Comparison of ENCODE assay signal across 1 cellular context in genomic region chr10:80205478-80206276, GRCh38.
A peak's percentile ranks its signal among the peaks of the same experiment; 100 is the strongest.
TF ChIP-seq lines count a peak whose summit lies in the region.

Gene ANXA11 (minus strand): TSS chr10:80205537. CDS start chr10:80172861, 32,676 bp downstream.

TF ChIP-seq in HepG2, 621 proteins besides CTCF, POLR2A, EP300 and RAD21 (continued from another document and continues in another):
- TF ChIP-seq HOXA3 (CRISPR knock-in tag; IDR thresholded peaks at IDR 0.05), result 0 out of 2 replicates have a peak, but pooled peaks have one; percentile 46
- 0 out of 2 replicates have a peak, but pooled peaks have one; percentile 55 for TF ChIP-seq ZNF225 (CRISPR knock-in tag; IDR thresholded peaks at IDR 0.05)
- peak; percentile 91 for TF ChIP-seq ESRRA (CRISPR knock-in tag; IDR thresholded peaks at IDR 0.05; ENCODE audit: low read depth)
- no peak for TF ChIP-seq FOXP1 (IDR thresholded peaks at IDR 0.05)
- TF ChIP-seq FOXP1 (CRISPR knock-in tag; IDR thresholded peaks at IDR 0.05), result no peak
- no peak for TF ChIP-seq CEBPB (IDR thresholded peaks at IDR 0.05; ENCODE audit: borderline replicate concordance, low read depth, low read length)
- TF ChIP-seq MYPOP (CRISPR knock-in tag; IDR thresholded peaks at IDR 0.05), result peak; percentile 74; the same call in 1 of the 2 replicates
- TF ChIP-seq ELF3 (CRISPR knock-in tag; IDR thresholded peaks at IDR 0.05), result peak; percentile 81
- TF ChIP-seq RFXAP (CRISPR knock-in tag; IDR thresholded peaks at IDR 0.05; ENCODE audit: borderline replicate concordance), result no peak
- TF ChIP-seq MEIS2 (CRISPR knock-in tag; IDR thresholded peaks at IDR 0.05), result peak; percentile 31; the same call in 1 of the 2 replicates
- TF ChIP-seq TBP (CRISPR knock-in tag; IDR thresholded peaks at IDR 0.05), result no peak
- peak; percentile 52; the same call in 1 of the 2 replicates for TF ChIP-seq MED1 (CRISPR knock-in tag; IDR thresholded peaks at IDR 0.05)
- TF ChIP-seq ZGPAT (CRISPR knock-in tag; IDR thresholded peaks at IDR 0.05), result peak; percentile 67; the same call in 1 of the 2 replicates
- TF ChIP-seq RAD51 (IDR thresholded peaks at IDR 0.05; ENCODE audit: borderline replicate concordance), result no peak
- no peak for TF ChIP-seq PHF21A (CRISPR knock-in tag; IDR thresholded peaks at IDR 0.05)
- no peak for TF ChIP-seq ATF4 (CRISPR knock-in tag; IDR thresholded peaks at IDR 0.05)
- no peak for TF ChIP-seq ZNF350 (CRISPR knock-in tag; IDR thresholded peaks at IDR 0.05; ENCODE audit: borderline replicate concordance, low read depth)
- TF ChIP-seq GZF1 (CRISPR knock-in tag; IDR thresholded peaks at IDR 0.05), result no peak
- TF ChIP-seq HIVEP1 (CRISPR knock-in tag; IDR thresholded peaks at IDR 0.05), result no peak
- TF ChIP-seq ZNF335 (CRISPR knock-in tag; IDR thresholded peaks at IDR 0.05), result no peak
- no peak for TF ChIP-seq TARDBP (CRISPR knock-in tag; IDR thresholded peaks at IDR 0.05)
- TF ChIP-seq HIC2 (CRISPR knock-in tag; IDR thresholded peaks at IDR 0.05; ENCODE audit: low read depth), result peak; percentile 59; the same call in 1 of the 2 replicates
- TF ChIP-seq SRSF1 (optimal IDR thresholded peaks at IDR 0.05; ENCODE audit: low read depth, low read length), result peak; percentile 58
- TF ChIP-seq CENPT (CRISPR knock-in tag; IDR thresholded peaks at IDR 0.05; ENCODE audit: low read depth), result no peak
- 0 out of 2 replicates have a peak, but pooled peaks have one; percentile 27 for TF ChIP-seq MIXL1 (CRISPR knock-in tag; IDR thresholded peaks at IDR 0.05)
- no peak for TF ChIP-seq LCORL (IDR thresholded peaks at IDR 0.05)
- TF ChIP-seq LCORL (CRISPR knock-in tag; IDR thresholded peaks at IDR 0.05), result 0 out of 2 replicates have a peak, but pooled peaks have one; percentile 25
- TF ChIP-seq NBN (conservative IDR thresholded peaks at IDR 0.05), result no peak
- TF ChIP-seq CCDC6 (CRISPR knock-in tag; IDR thresholded peaks at IDR 0.05), result peak; percentile 78; the same call in 1 of the 2 replicates
- no peak for TF ChIP-seq ZNF703 (CRISPR knock-in tag; IDR thresholded peaks at IDR 0.05; ENCODE audit: borderline replicate concordance)
- TF ChIP-seq ATAD3A (CRISPR knock-in tag; IDR thresholded peaks at IDR 0.05), result no peak
- TF ChIP-seq ZNF460 (CRISPR knock-in tag; IDR thresholded peaks at IDR 0.05; ENCODE audit: borderline replicate concordance), result no peak; the same call in 1 of the 2 replicates
- TF ChIP-seq SMARCE1 (IDR thresholded peaks at IDR 0.05; ENCODE audit: borderline replicate concordance), result no peak
- no peak for TF ChIP-seq ZNF207 (IDR thresholded peaks at IDR 0.05; ENCODE audit: borderline replicate concordance)
- TF ChIP-seq UBTF (CRISPR knock-in tag; IDR thresholded peaks at IDR 0.05), result peak; percentile 81
- TF ChIP-seq ARNT2 (CRISPR knock-in tag; IDR thresholded peaks at IDR 0.05; ENCODE audit: low read depth), result 0 out of 2 replicates have a peak, but pooled peaks have one; percentile 6
- TF ChIP-seq ASH2L (IDR thresholded peaks at IDR 0.05; ENCODE audit: insufficient read length, low read depth, low read length), result peak; percentile 55
- peak; percentile 48 for TF ChIP-seq DR1 (CRISPR knock-in tag; IDR thresholded peaks at IDR 0.05)
- no peak for TF ChIP-seq BHLHE40 (IDR thresholded peaks at IDR 0.05; ENCODE audit: low read length)
- no peak for TF ChIP-seq IKZF1 (IDR thresholded peaks at IDR 0.05)
- no peak for TF ChIP-seq KAT2B (IDR thresholded peaks at IDR 0.05; ENCODE audit: borderline replicate concordance, low read depth, low read length)
- no peak for TF ChIP-seq ZBTB43 (CRISPR knock-in tag; conservative IDR thresholded peaks at IDR 0.05)
- TF ChIP-seq DPF2 (CRISPR knock-in tag; IDR thresholded peaks at IDR 0.05; ENCODE audit: borderline replicate concordance, low read depth), result peak; percentile 41; the same call in 1 of the 2 replicates
- no peak for TF ChIP-seq ZNF17 (CRISPR knock-in tag; IDR thresholded peaks at IDR 0.05)
- no peak for TF ChIP-seq ZNF75D (CRISPR knock-in tag; IDR thresholded peaks at IDR 0.05; ENCODE audit: borderline replicate concordance)
- TF ChIP-seq ZNF550 (CRISPR knock-in tag; IDR thresholded peaks at IDR 0.05; ENCODE audit: borderline replicate concordance), result no peak
- TF ChIP-seq ZNF710 (CRISPR knock-in tag; IDR thresholded peaks at IDR 0.05; ENCODE audit: borderline replicate concordance), result 0 out of 2 replicates have a peak, but pooled peaks have one; percentile 44
- TF ChIP-seq CC2D1A (CRISPR knock-in tag; IDR thresholded peaks at IDR 0.05), result no peak
- no peak for TF ChIP-seq ZNF704 (CRISPR knock-in tag; IDR thresholded peaks at IDR 0.05; ENCODE audit: borderline replicate concordance)
- no peak for TF ChIP-seq ZNF441 (CRISPR knock-in tag; IDR thresholded peaks at IDR 0.05; ENCODE audit: borderline replicate concordance)
- TF ChIP-seq NPAS2 (CRISPR knock-in tag; IDR thresholded peaks at IDR 0.05; ENCODE audit: borderline replicate concordance), result no peak
- no peak for TF ChIP-seq SOX13 (IDR thresholded peaks at IDR 0.05)
- no peak for TF ChIP-seq SOX13 (CRISPR knock-in tag; conservative IDR thresholded peaks at IDR 0.05 in 1 of 2, IDR thresholded peaks at IDR 0.05 in 1 of 2)
- TF ChIP-seq, protein P1, sequence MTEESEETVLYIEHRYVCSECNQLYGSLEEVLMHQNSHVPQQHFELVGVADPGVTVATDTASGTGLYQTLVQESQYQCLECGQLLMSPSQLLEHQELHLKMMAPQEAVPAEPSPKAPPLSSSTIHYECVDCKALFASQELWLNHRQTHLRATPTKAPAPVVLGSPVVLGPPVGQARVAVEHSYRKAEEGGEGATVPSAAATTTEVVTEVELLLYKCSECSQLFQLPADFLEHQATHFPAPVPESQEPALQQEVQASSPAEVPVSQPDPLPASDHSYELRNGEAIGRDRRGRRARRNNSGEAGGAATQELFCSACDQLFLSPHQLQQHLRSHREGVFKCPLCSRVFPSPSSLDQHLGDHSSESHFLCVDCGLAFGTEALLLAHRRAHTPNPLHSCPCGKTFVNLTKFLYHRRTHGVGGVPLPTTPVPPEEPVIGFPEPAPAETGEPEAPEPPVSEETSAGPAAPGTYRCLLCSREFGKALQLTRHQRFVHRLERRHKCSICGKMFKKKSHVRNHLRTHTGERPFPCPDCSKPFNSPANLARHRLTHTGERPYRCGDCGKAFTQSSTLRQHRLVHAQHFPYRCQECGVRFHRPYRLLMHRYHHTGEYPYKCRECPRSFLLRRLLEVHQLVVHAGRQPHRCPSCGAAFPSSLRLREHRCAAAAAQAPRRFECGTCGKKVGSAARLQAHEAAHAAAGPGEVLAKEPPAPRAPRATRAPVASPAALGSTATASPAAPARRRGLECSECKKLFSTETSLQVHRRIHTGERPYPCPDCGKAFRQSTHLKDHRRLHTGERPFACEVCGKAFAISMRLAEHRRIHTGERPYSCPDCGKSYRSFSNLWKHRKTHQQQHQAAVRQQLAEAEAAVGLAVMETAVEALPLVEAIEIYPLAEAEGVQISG (CRISPR knock-in tag; IDR thresholded peaks at IDR 0.05), result peak; percentile 56; the same call in 1 of the 2 replicates
- no peak; the same call in 1 of the 2 replicates for TF ChIP-seq MBD4 (IDR thresholded peaks at IDR 0.05; ENCODE audit: borderline replicate concordance, low read length)
- no peak for TF ChIP-seq JUND (CRISPR knock-in tag; IDR thresholded peaks at IDR 0.05)
- TF ChIP-seq MLLT10 (CRISPR knock-in tag; IDR thresholded peaks at IDR 0.05), result no peak
- no peak for TF ChIP-seq ZBTB21 (CRISPR knock-in tag; IDR thresholded peaks at IDR 0.05)
- TF ChIP-seq FOXK1 (CRISPR knock-in tag; IDR thresholded peaks at IDR 0.05; ENCODE audit: borderline replicate concordance, low read depth), result no peak
